1 cellular context compared by ENCODE assay signal in genomic region chr9:120710110-120710981, GRCh38.
TF ChIP-seq lines count a peak whose summit lies in the region.

No MANE protein-coding gene starts in this region.

TF ChIP-seq in HEK293, 187 proteins besides CTCF, POLR2A, EP300 and RAD21 (continued from another document):
- TF ChIP-seq ZFP69B (tag by site-specific recombination; IDR thresholded peaks at IDR 0.05) (no peak), MEIS1 (CRISPR knock-in tag; IDR thresholded peaks at IDR 0.05; ENCODE audit: borderline replicate concordance) (no peak), ZBTB8A (tag by site-specific recombination; IDR thresholded peaks at IDR 0.05) (peak; percentile 23; the same call in 1 of the 2 replicates), ZNF549 (tag by site-specific recombination; IDR thresholded peaks at IDR 0.05) (no peak), ZNF510 (tag by site-specific recombination; IDR thresholded peaks at IDR 0.05; ENCODE audit: insufficient replicate concordance) (no peak), ZXDB (tag by site-specific recombination; IDR thresholded peaks at IDR 0.05) (0 out of 2 replicates have a peak, but pooled peaks have one; percentile 16), FEZF1 (tag by site-specific recombination; IDR thresholded peaks at IDR 0.05) (no peak), ZNF10 (tag by site-specific recombination; IDR thresholded peaks at IDR 0.05) (no peak), ZNF600 (tag by site-specific recombination; IDR thresholded peaks at IDR 0.05) (no peak), PRDM6 (tag by site-specific recombination; IDR thresholded peaks at IDR 0.05) (peak; percentile 57; the same call in 1 of the 2 replicates), ZNF138 (tag by site-specific recombination; IDR thresholded peaks at IDR 0.05; ENCODE audit: borderline replicate concordance) (no peak), KLF8 (tag by site-specific recombination; IDR thresholded peaks at IDR 0.05) (0 out of 2 replicates have a peak, but pooled peaks have one; percentile 26), SP3 (tag by site-specific recombination; IDR thresholded peaks at IDR 0.05) (no peak)
TF ChIP-seq in HEK293: peak in this region for 10.
